Comparison of ENCODE assay signal across 18 cellular contexts in the genomic region with DNA sequence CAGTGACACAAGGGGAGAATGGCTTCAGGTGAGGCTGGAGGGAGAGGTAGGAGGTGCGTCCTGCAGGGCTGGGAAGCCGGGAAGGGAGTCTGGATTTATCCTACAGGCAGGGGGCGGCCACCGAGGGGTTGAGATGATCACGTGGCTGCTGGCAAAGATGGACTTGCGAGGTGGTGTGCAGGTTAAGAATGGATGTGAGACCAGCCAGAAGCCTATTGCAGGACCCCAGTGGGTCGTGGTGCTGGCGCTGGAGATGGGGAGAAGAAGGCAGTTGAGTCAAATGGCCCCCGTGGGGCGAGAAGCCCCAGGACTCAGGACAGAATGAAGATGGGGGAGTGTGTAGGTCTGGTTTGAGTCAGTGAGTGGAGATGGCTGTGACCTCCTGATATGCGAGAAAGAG.
"Had no signal": no experiment of that assay in that cellular context is flagged by ENCODE, and none has a peak within 500 bp of the region (broad histone marks: within the 10 kb centered on the region; RNA-seq: fewer than 3 reads in every experiment).

No MANE protein-coding gene starts in this region.

- H3K27me3 ChIP-seq: SJCRH30 had no signal

- H3K27ac ChIP-seq: SJCRH30 had no signal

- H3K9me3 ChIP-seq: SJCRH30 had no signal

- H3K36me3 ChIP-seq: SJCRH30 had no signal

- DNase-seq: KBM-7, NCI-H1092, NCI-H1105 treated with DMSO at 0.1 percent for 48 hours, NCI-H1417 treated with DMSO at 0.1 percent for 48 hours, NCI-H146, NCI-H1694 treated with DMSO at 0.1 percent for 48 hours, NCI-H1930, NCI-H2081, NCI-H2107, NCI-H2227 treated with DMSO at 0.1 percent for 48 hours, NCI-H524, NCI-H526 treated with DMSO at 0.1 percent for 48 hours, NCI-H748 treated with DMSO at 0.1 percent for 48 hours, SHP77 treated with DMSO at 0.1 percent for 48 hours, SJCRH30 had no signal

- H3K4me3 ChIP-seq: SJCRH30 had no signal

- ATAC-seq: Panc1, Right ventricle myocardium inferior, SK-N-SH treated with all-trans-retinoic acid at 6 μM for 48 hours had no signal
